8 cellular contexts compared by ENCODE assay signal in genomic region chr20:23782366-23782983, GRCh38. TPM values are rescaled to one million over a fixed set of nuclear protein-coding genes. Genes with fewer than 3 reads are reported as not detected.
DNase-seq lines count a peak whose midpoint lies in the region; ATAC-seq, FAIRE-seq and TF ChIP-seq lines count a peak whose summit lies in the region.

No MANE protein-coding gene starts in this region.

- no peak overlapping the region for H3K27ac ChIP-seq in heart left ventricle
- no peak overlapping the region for H3K27ac ChIP-seq in HepG2 (ENCODE audit: extremely low read length, insufficient read depth, low read length)

- 34 to 80% (median 60%) methylated on average over 6 to 8 of the region's 8 CpGs for WGBS in heart left ventricle, 4 donors
- WGBS in HepG2 (ENCODE audit: low lambda C conversion rate): 34% methylated on average over 4 of the region's 8 CpGs

- no peaks in the 10 kb centered on the region for H3K27me3 Mint-ChIP-seq in activated naive CD8-positive, alpha-beta T cell treated with anti-CD3 and anti-CD28 coated beads, Interleukin-2, amount 10 ng/mL, durations not matched to agents 7 days and 5 days

- FAIRE-seq in HepG2 (lab: Jason Lieb, UNC): peak; percentile 86

- peaks cover 0 to 4% (median 0%) of the 10 kb centered on the region in 12 donors for H3K9me3 ChIP-seq in heart left ventricle
- H3K9me3 ChIP-seq in HepG2 (ENCODE audit: low read length): no peaks in the 10 kb centered on the region

- DNase-seq in heart left ventricle: no peak
- no peak for DNase-seq in Right ventricle myocardium inferior (ENCODE audit: missing footprints)
- peak; percentile 39 for DNase-seq in activated naive CD8-positive, alpha-beta T cell treated with anti-CD3 and anti-CD28 coated beads, Interleukin-2, amount 10 ng/mL, durations not matched to agents 7 days and 5 days
- DNase-seq in HepG2 (ENCODE audit: low spot score): no peak
- DNase-seq in effector CD8-positive, alpha-beta T cell (lab: John Stamatoyannopoulos, UW): no peak
- no peak for DNase-seq in inferior parietal cortex (ENCODE audit: extremely low spot score)
- DNase-seq in NCI-H146 treated with DMSO at 0.1 percent for 48 hours (lab: John Stamatoyannopoulos, UW; ENCODE audit: unreplicated experiment): no peak

- no peaks in the 10 kb centered on the region for H3K79me2 ChIP-seq in HepG2 (ENCODE audit: insufficient read depth, low read length)

- H3K4me3 ChIP-seq in heart left ventricle: no peak overlapping the region
- H3K4me3 ChIP-seq in HepG2 (replicated peaks in 1 of 3; ENCODE audit: insufficient read depth in 1 of 3, low read depth in 2 of 3, low read length in 3 of 3): no peak overlapping the region

- H3K4me1 ChIP-seq in heart left ventricle (no peaks in the 10 kb centered on the region), HepG2 (ENCODE audit: insufficient read depth, low read length) (no peaks in the 10 kb centered on the region)

- TF ChIP-seq CTCF in heart left ventricle (IDR thresholded peaks at IDR 0.05) (peak; percentile 32 to 56 (median 53)), HepG2 (CRISPR knock-in tag; IDR thresholded peaks at IDR 0.05) (peak; percentile 50; the same call in 1 of the 2 replicates)

- intact Hi-C loops in heart left ventricle (cut with DNase I) (loop anchor here in 1 of 10 donors (5.0 kb wide), 1 partner anchor 340 kb away; no protein-coding TSS in a partner anchor), Right ventricle myocardium inferior (cut with DNase I) (no loop called here), HepG2 (cut with micrococcal nuclease; ENCODE audit: unreplicated experiment) (loop anchor here (5.0 kb wide), 1 partner anchor 115 kb away; no protein-coding TSS in a partner anchor)

- no peak overlapping the region for H3K27ac Mint-ChIP-seq in activated naive CD8-positive, alpha-beta T cell treated with anti-CD3 and anti-CD28 coated beads, Interleukin-2, amount 10 ng/mL, durations not matched to agents 7 days and 5 days

- H3K4me3 Mint-ChIP-seq in activated naive CD8-positive, alpha-beta T cell treated with anti-CD3 and anti-CD28 coated beads, Interleukin-2, amount 10 ng/mL, durations not matched to agents 7 days and 5 days: no peak overlapping the region

- no peak overlapping the region for H2AFZ ChIP-seq in HepG2 (ENCODE audit: low read length)

- H3K27me3 ChIP-seq in heart left ventricle: peaks cover 0 to 7% (median 0%) of the 10 kb centered on the region in 9 donors
- H3K27me3 ChIP-seq in HepG2 (ENCODE audit: control insufficient read depth in 1 of 2, insufficient read depth in 2 of 2, low read length in 2 of 2): no peaks in the 10 kb centered on the region

- H3K9me3 Mint-ChIP-seq in activated naive CD8-positive, alpha-beta T cell treated with anti-CD3 and anti-CD28 coated beads, Interleukin-2, amount 10 ng/mL, durations not matched to agents 7 days and 5 days: no peaks in the 10 kb centered on the region

- TF ChIP-seq POLR2A in heart left ventricle (IDR thresholded peaks at IDR 0.05): no peak
- no peak for TF ChIP-seq POLR2A in HepG2 (IDR thresholded peaks at IDR 0.05; ENCODE audit: insufficient read depth in 1 of 2, low read depth in 2 of 2, low read length in 2 of 2)

- no peaks in the 10 kb centered on the region for H4K20me1 ChIP-seq in HepG2 (ENCODE audit: insufficient read depth, low read length)

- POLR2A ChIA-PET in activated naive CD8-positive, alpha-beta T cell treated with anti-CD3 and anti-CD28 coated beads, Interleukin-2, amount 10 ng/mL, durations not matched to agents 7 days and 5 days (lab: Charles Lee): no interaction called here
- POLR2A ChIA-PET in HepG2 (lab: Yijun Ruan, JAX): no interaction called here

- no peaks in the 10 kb centered on the region for H3K36me3 Mint-ChIP-seq in activated naive CD8-positive, alpha-beta T cell treated with anti-CD3 and anti-CD28 coated beads, Interleukin-2, amount 10 ng/mL, durations not matched to agents 7 days and 5 days

- no TSS peak for BruUV-seq in HepG2 (replicated peaks; lab: Mats Ljungman, UMichigan)

- no peaks in the 10 kb centered on the region for H3K4me1 Mint-ChIP-seq in activated naive CD8-positive, alpha-beta T cell treated with anti-CD3 and anti-CD28 coated beads, Interleukin-2, amount 10 ng/mL, durations not matched to agents 7 days and 5 days

- in situ Hi-C loops in HepG2 (cut with HindIII; ENCODE audit: extremely low pct_ligation_motif_present, low pct_unique_long_range_greater_than_20kb): no loop called here

- no peak overlapping the region for H3K9ac ChIP-seq in HepG2 (ENCODE audit: insufficient read depth, low read depth, low read length)

- CTCF ChIA-PET in HepG2 (lab: Yijun Ruan, JAX; ENCODE audit: low intra/inter-chr PET ratio, low total read pairs): interaction anchor here (1.3 to 2.6 kb wide), 2 partner anchors 114 to 214 kb away, joined by 3 to 9 read pairs; no protein-coding TSS in a partner anchor

- H3K36me3 ChIP-seq in heart left ventricle (no peaks in the 10 kb centered on the region), HepG2 (replicated peaks in 1 of 2; ENCODE audit: control insufficient read depth in 1 of 2, insufficient read depth in 2 of 2, low read length in 2 of 2) (no peaks in the 10 kb centered on the region)

- no peak overlapping the region for H3K4me2 ChIP-seq in HepG2 (ENCODE audit: low read depth, low read length)

- TF ChIP-seq EP300 in Ishikawa (IDR thresholded peaks at IDR 0.05; ENCODE audit: borderline replicate concordance): no peak
- TF ChIP-seq EP300 in HepG2 (IDR thresholded peaks at IDR 0.05; ENCODE audit: low read depth in 2 of 2, low read length in 2 of 2): no peak
- no peak for TF ChIP-seq EP300 in HepG2 (CRISPR knock-in tag; IDR thresholded peaks at IDR 0.05; ENCODE audit: borderline replicate concordance)

- ATAC-seq in heart left ventricle (peak in 3 of 4 donors; percentile 65 to 75 (median 69)), Right ventricle myocardium inferior (no peak), HepG2 (peak; percentile 99)
- no peak for ATAC-seq in activated naive CD8-positive, alpha-beta T cell treated with anti-CD3 and anti-CD28 coated beads, Interleukin-2, amount 10 ng/mL, durations not matched to agents 7 days and 5 days (ENCODE audit: low read depth)

- TF ChIP-seq RAD21 in Ishikawa (IDR thresholded peaks at IDR 0.05; ENCODE audit: low read depth) (peak; percentile 43; the same call in 1 of the 2 replicates), HepG2 (CRISPR knock-in tag; IDR thresholded peaks at IDR 0.05) (no peak)

RNA-seq across cellular contexts. Expression of gene CST1, which starts 31.7 kb away (rescaled TPM):
- total RNA-seq in heart left ventricle: not detected
- polyA plus RNA-seq in heart left ventricle: not detected
- total RNA-seq in Right ventricle myocardium inferior: not detected
- not detected for total RNA-seq in activated naive CD8-positive, alpha-beta T cell treated with anti-CD3 and anti-CD28 coated beads, Interleukin-2, amount 10 ng/mL, durations not matched to agents 7 days and 5 days
- not detected in 2 replicates for total RNA-seq in HepG2 (2016; rRNA removed; fragmentation: Illumina TruSeq; extraction: Trizol)
- not detected in 2 replicates for total RNA-seq in HepG2 (2016; cell fraction: cytosol; rRNA removed; fragmentation: Illumina TruSeq; extraction: Trizol; ENCODE audit: low read depth)
- not detected in 2 replicates for total RNA-seq in HepG2 (2016; cell fraction: insoluble cytoplasmic fraction; rRNA removed; fragmentation: Illumina TruSeq; extraction: Trizol)
- not detected in 2 replicates for total RNA-seq in HepG2 (2016; cell fraction: membrane; rRNA removed; fragmentation: Illumina TruSeq; extraction: Trizol)
- not detected in 2 replicates for total RNA-seq in HepG2 (2016; cell fraction: nucleus; rRNA removed; fragmentation: Illumina TruSeq; extraction: Trizol)
- polyA plus RNA-seq in HepG2 (2011; rRNA removed): 0.09 and 0.22 TPM in 2 replicates
- 0.12 and 0.28 TPM in 2 replicates for polyA plus RNA-seq in HepG2 (2011; cell fraction: cytosol; rRNA removed)
- polyA plus RNA-seq in HepG2 (2011; cell fraction: nucleus; rRNA removed): not detected in 2 replicates
- 0.41 TPM in 1 of 2 replicates, not detected in the other for polyA plus RNA-seq in HepG2 (2012)
- polyA plus RNA-seq in HepG2 (2016; cell fraction: cytosol; fragmentation: Illumina TruSeq; extraction: Trizol; ENCODE audit: low read depth): 0.25 TPM in 1 of 2 replicates, not detected in the other
- not detected in 2 replicates for polyA plus RNA-seq in HepG2 (2016; cell fraction: insoluble cytoplasmic fraction; fragmentation: Illumina TruSeq; extraction: Trizol; ENCODE audit: low read depth)
- not detected in 2 replicates for polyA plus RNA-seq in HepG2 (2016; cell fraction: membrane; fragmentation: Illumina TruSeq; extraction: Trizol; ENCODE audit: low read depth)
- 0.71 TPM in 1 of 2 replicates, not detected in the other for polyA plus RNA-seq in HepG2 (2016; cell fraction: nucleus; fragmentation: Illumina TruSeq; extraction: Trizol; ENCODE audit: insufficient read depth, low read depth)
- not detected in 2 replicates for polyA minus RNA-seq in HepG2 (2011; rRNA and poly(A)+ RNA removed; ENCODE audit: low replicate concordance)
- polyA minus RNA-seq in HepG2 (2011; cell fraction: cytosol; rRNA and poly(A)+ RNA removed): not detected in 2 replicates
- not detected in 2 replicates for polyA minus RNA-seq in HepG2 (2011; cell fraction: nucleus; rRNA and poly(A)+ RNA removed)

RNA-seq across cellular contexts. Expression of gene CST2, which starts 44.1 kb away (rescaled TPM):
- total RNA-seq in heart left ventricle (under 1 TPM in 2 of 9 donors, not detected in 7; 0.37 to 0.56 TPM), Right ventricle myocardium inferior (not detected), HepG2 (2016; rRNA removed; fragmentation: Illumina TruSeq; extraction: Trizol) (not detected in 2 replicates)
- polyA plus RNA-seq in heart left ventricle (not detected), HepG2 (2011; rRNA removed) (not detected in 2 replicates)
- total RNA-seq in activated naive CD8-positive, alpha-beta T cell treated with anti-CD3 and anti-CD28 coated beads, Interleukin-2, amount 10 ng/mL, durations not matched to agents 7 days and 5 days: not detected
- total RNA-seq in HepG2 (2016; cell fraction: cytosol; rRNA removed; fragmentation: Illumina TruSeq; extraction: Trizol; ENCODE audit: low read depth): not detected in 2 replicates
- not detected in 2 replicates for total RNA-seq in HepG2 (2016; cell fraction: insoluble cytoplasmic fraction; rRNA removed; fragmentation: Illumina TruSeq; extraction: Trizol)
- total RNA-seq in HepG2 (2016; cell fraction: membrane; rRNA removed; fragmentation: Illumina TruSeq; extraction: Trizol): not detected in 2 replicates
- total RNA-seq in HepG2 (2016; cell fraction: nucleus; rRNA removed; fragmentation: Illumina TruSeq; extraction: Trizol): not detected in 2 replicates
- polyA plus RNA-seq in HepG2 (2011; cell fraction: cytosol; rRNA removed): not detected in 2 replicates
- not detected in 2 replicates for polyA plus RNA-seq in HepG2 (2011; cell fraction: nucleus; rRNA removed)
- not detected in 2 replicates for polyA plus RNA-seq in HepG2 (2012)
- not detected in 2 replicates for polyA plus RNA-seq in HepG2 (2016; cell fraction: cytosol; fragmentation: Illumina TruSeq; extraction: Trizol; ENCODE audit: low read depth)
- not detected in 2 replicates for polyA plus RNA-seq in HepG2 (2016; cell fraction: insoluble cytoplasmic fraction; fragmentation: Illumina TruSeq; extraction: Trizol; ENCODE audit: low read depth)
- not detected in 2 replicates for polyA plus RNA-seq in HepG2 (2016; cell fraction: membrane; fragmentation: Illumina TruSeq; extraction: Trizol; ENCODE audit: low read depth)
- polyA plus RNA-seq in HepG2 (2016; cell fraction: nucleus; fragmentation: Illumina TruSeq; extraction: Trizol; ENCODE audit: insufficient read depth, low read depth): not detected in 2 replicates
- polyA minus RNA-seq in HepG2 (2011; rRNA and poly(A)+ RNA removed; ENCODE audit: low replicate concordance): not detected in 2 replicates
- polyA minus RNA-seq in HepG2 (2011; cell fraction: cytosol; rRNA and poly(A)+ RNA removed): not detected in 2 replicates
- not detected in 2 replicates for polyA minus RNA-seq in HepG2 (2011; cell fraction: nucleus; rRNA and poly(A)+ RNA removed)

Comparison
In these comparisons a context has a peak if more than half of its experiments do, and no peak if none do; other contexts are left out.
1. ATAC-seq: peak in heart left ventricle (3 of 4) and HepG2 (single experiment); none in Right ventricle myocardium inferior (single experiment) and activated naive CD8-positive, alpha-beta T cell treated with anti-CD3 and anti-CD28 coated beads, Interleukin-2, amount 10 ng/mL, durations not matched to agents 7 days and 5 days (single experiment).